In the genomic region with DNA sequence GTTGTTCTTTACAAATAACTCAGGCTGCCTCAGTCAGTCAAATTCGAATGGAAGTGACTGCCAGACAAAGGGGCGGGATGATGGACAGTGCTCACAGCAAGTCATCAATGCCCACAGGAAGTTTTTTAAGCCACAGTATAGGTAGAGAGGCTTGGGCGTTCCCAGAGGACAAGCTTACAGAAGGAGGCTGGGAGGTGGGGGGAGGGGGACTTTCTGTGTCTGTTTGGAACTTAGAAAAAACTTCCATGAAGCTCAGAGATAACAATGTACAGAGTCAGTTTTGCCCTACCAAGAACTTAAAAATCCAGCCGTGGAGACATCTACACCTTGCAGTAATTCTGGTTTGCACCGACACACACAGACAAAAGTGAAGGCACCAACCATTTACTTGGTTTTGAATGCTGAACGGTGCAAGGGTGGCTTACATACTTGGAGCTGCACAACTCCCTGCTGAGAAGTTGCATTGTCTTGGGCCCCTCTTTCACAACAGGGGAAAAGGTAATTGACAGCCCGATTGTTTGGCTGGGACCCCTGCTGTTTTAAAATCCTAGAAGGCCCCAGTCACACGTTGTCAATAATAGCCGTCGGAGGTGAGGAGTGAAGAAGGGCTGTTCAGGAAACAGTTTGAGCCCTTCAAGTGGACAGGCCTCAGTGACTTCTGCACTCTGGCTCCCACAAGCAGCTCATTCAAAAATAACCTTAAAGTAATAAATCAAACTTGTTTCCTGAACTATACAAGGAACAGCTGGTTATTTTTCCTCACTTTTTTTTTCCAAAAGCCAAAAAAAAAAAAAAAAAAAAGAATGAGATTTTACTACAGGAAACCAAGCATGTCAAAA, we compare ENCODE assay signal across 11 cellular contexts. TPM values are rescaled to one million over a fixed set of nuclear protein-coding genes. Genes with fewer than 3 reads are reported as not detected.
DNase-seq lines count a peak whose midpoint lies in the region; ATAC-seq and TF ChIP-seq lines count a peak whose summit lies in the region.
"Had no signal": no experiment of that assay in that cellular context is flagged by ENCODE, and none has a peak within 500 bp of the region (broad histone marks: within the 10 kb centered on the region; RNA-seq: fewer than 3 reads in every experiment).

No MANE protein-coding gene starts in this region.

- TF ChIP-seq CTCF in fibroblast of the aortic adventitia (IDR thresholded peaks at IDR 0.05; ENCODE audit: insufficient read depth, low read length), result no peak
- no peak for TF ChIP-seq CTCF in osteocyte (IDR thresholded peaks at IDR 0.05)
- no peak for TF ChIP-seq CTCF in activated CD8-positive, alpha-beta T cell treated with anti-CD3 and anti-CD28 coated beads for 36 hours (IDR thresholded peaks at IDR 0.05)

- H3K36me3 Mint-ChIP-seq in osteocyte (ENCODE audit: unreplicated experiment), result no peaks in the 10 kb centered on the region
- no peaks in the 10 kb centered on the region for H3K36me3 Mint-ChIP-seq in activated CD8-positive, alpha-beta T cell treated with anti-CD3 and anti-CD28 coated beads for 36 hours (ENCODE audit: low read depth)
- H3K36me3 Mint-ChIP-seq: activated naive CD8-positive, alpha-beta T cell treated with anti-CD3 and anti-CD28 coated beads, Interleukin-2, amount 10 ng/mL, durations not matched to agents 7 days and 5 days; naive thymus-derived CD8-positive, alpha-beta T cell had no signal

- POLR2A ChIA-PET in activated CD8-positive, alpha-beta T cell treated with anti-CD3 and anti-CD28 coated beads for 36 hours (lab: Charles Lee), result no interaction called here

- H3K27ac ChIP-seq in HUES64 (ENCODE audit: low read depth, low read length), result peak overlapping the region; percentile 77
- H3K27ac ChIP-seq: WERI-Rb-1 had no signal

- H3K27me3 ChIP-seq in HUES64 (ENCODE audit: insufficient read depth, low read length), result no peaks in the 10 kb centered on the region

- peak; percentile 44 for DNase-seq in NOMO-1 treated with DMSO at 0.1 percent for 48 hours (lab: John Stamatoyannopoulos, UW; ENCODE audit: unreplicated experiment)
- peak; percentile 69 for DNase-seq in fibroblast of the aortic adventitia (ENCODE audit: low read depth)
- DNase-seq in osteocyte (ENCODE audit: extremely low spot score, unreplicated experiment), result no peak
- no peak for DNase-seq in LoVo (ENCODE audit: low spot score)
- DNase-seq in activated CD8-positive, alpha-beta T cell treated with anti-CD3 and anti-CD28 coated beads for 36 hours, result no peak
- no peak for DNase-seq in stimulated activated CD4-positive, alpha-beta T cell treated with anti-CD3 and anti-CD28 coated beads, Interleukin-12 subunit alpha, Interleukin-12 subunit beta, amount 100 ng/mL, for 4 hours
- DNase-seq in DMS79 treated with DMSO at 0.1 percent for 48 hours (lab: John Stamatoyannopoulos, UW), result no peak
- DNase-seq: activated naive CD8-positive, alpha-beta T cell treated with anti-CD3 and anti-CD28 coated beads, Interleukin-2, amount 10 ng/mL, durations not matched to agents 7 days and 5 days; naive thymus-derived CD8-positive, alpha-beta T cell; WERI-Rb-1 had no signal

- peak overlapping the region; percentile 41 for H3K4me3 ChIP-seq in HUES64 (ENCODE audit: low read length)
- no peak overlapping the region for H3K4me3 ChIP-seq in fibroblast of the aortic adventitia (ENCODE audit: low read depth, low read length)

- H3K27ac Mint-ChIP-seq in osteocyte (ENCODE audit: unreplicated experiment), result peak overlapping the region; percentile 34
- H3K27ac Mint-ChIP-seq in activated CD8-positive, alpha-beta T cell treated with anti-CD3 and anti-CD28 coated beads for 36 hours, result no peak overlapping the region
- H3K27ac Mint-ChIP-seq: activated naive CD8-positive, alpha-beta T cell treated with anti-CD3 and anti-CD28 coated beads, Interleukin-2, amount 10 ng/mL, durations not matched to agents 7 days and 5 days; naive thymus-derived CD8-positive, alpha-beta T cell had no signal

- H3K9me3 ChIP-seq in HUES64 (ENCODE audit: insufficient read depth, low read depth, low read length), result no peaks in the 10 kb centered on the region

- no peaks in the 10 kb centered on the region for H3K36me3 ChIP-seq in HUES64 (ENCODE audit: insufficient read depth, low read length)
- H3K36me3 ChIP-seq: WERI-Rb-1 had no signal

- no peak for ATAC-seq in activated CD8-positive, alpha-beta T cell treated with anti-CD3 and anti-CD28 coated beads for 36 hours
- ATAC-seq: naive thymus-derived CD8-positive, alpha-beta T cell had no signal

- peak overlapping the region; percentile 11; the same call in 1 of the 2 replicates for H3K9ac ChIP-seq in HUES64 (ENCODE audit: low read depth, low read length)

- peaks cover 42% of the 10 kb centered on the region for H3K4me1 ChIP-seq in HUES64 (ENCODE audit: insufficient read depth, low read length)

- no peak overlapping the region for H3K4me3 Mint-ChIP-seq in osteocyte (ENCODE audit: unreplicated experiment)
- H3K4me3 Mint-ChIP-seq in activated CD8-positive, alpha-beta T cell treated with anti-CD3 and anti-CD28 coated beads for 36 hours, result no peak overlapping the region
- H3K4me3 Mint-ChIP-seq: activated naive CD8-positive, alpha-beta T cell treated with anti-CD3 and anti-CD28 coated beads, Interleukin-2, amount 10 ng/mL, durations not matched to agents 7 days and 5 days; naive thymus-derived CD8-positive, alpha-beta T cell had no signal

- H3K4me1 Mint-ChIP-seq in osteocyte (ENCODE audit: unreplicated experiment), result peaks cover 40% of the 10 kb centered on the region
- peaks cover 2% of the 10 kb centered on the region for H3K4me1 Mint-ChIP-seq in activated CD8-positive, alpha-beta T cell treated with anti-CD3 and anti-CD28 coated beads for 36 hours (ENCODE audit: low read depth)
- H3K4me1 Mint-ChIP-seq: activated naive CD8-positive, alpha-beta T cell treated with anti-CD3 and anti-CD28 coated beads, Interleukin-2, amount 10 ng/mL, durations not matched to agents 7 days and 5 days had no signal

- H3K9me3 Mint-ChIP-seq in osteocyte (ENCODE audit: unreplicated experiment), result no peaks in the 10 kb centered on the region
- H3K9me3 Mint-ChIP-seq in activated CD8-positive, alpha-beta T cell treated with anti-CD3 and anti-CD28 coated beads for 36 hours, result no peaks in the 10 kb centered on the region
- H3K9me3 Mint-ChIP-seq: activated naive CD8-positive, alpha-beta T cell treated with anti-CD3 and anti-CD28 coated beads, Interleukin-2, amount 10 ng/mL, durations not matched to agents 7 days and 5 days; naive thymus-derived CD8-positive, alpha-beta T cell had no signal

- CTCF ChIA-PET in activated CD8-positive, alpha-beta T cell treated with anti-CD3 and anti-CD28 coated beads for 36 hours (lab: Charles Lee), result interaction anchor here (3.2 kb wide), 1 partner anchor 17 kb away, joined by 11 read pairs; no protein-coding TSS in a partner anchor

- WGBS in HUES64, result 2% methylated on average over 10 of the region's 10 CpGs

- no peaks in the 10 kb centered on the region for H3K27me3 Mint-ChIP-seq in osteocyte (ENCODE audit: unreplicated experiment)
- H3K27me3 Mint-ChIP-seq in activated CD8-positive, alpha-beta T cell treated with anti-CD3 and anti-CD28 coated beads for 36 hours, result peaks cover 2% of the 10 kb centered on the region

- intact Hi-C loops in activated CD8-positive, alpha-beta T cell treated with anti-CD3 and anti-CD28 coated beads for 36 hours (cut with micrococcal nuclease), result no loop called here

RNA-seq across cellular contexts. Expression of gene SPRY2, which starts 18.8 kb away (rescaled TPM):
- 68.7 TPM for polyA plus RNA-seq in HUES64 (2013, experiment 1 of 2)
- 98.0 TPM for polyA plus RNA-seq in HUES64 (2013, experiment 2 of 2)
- total RNA-seq in fibroblast of the aortic adventitia (ENCODE audit: low replicate concordance) (4.6 and 60.3 TPM in 2 replicates), osteocyte (46.1 and 52.0 TPM in 2 replicates)
- 1 to 10 TPM in 1 of 2 experiments, under 1 TPM in 1; 0.90 to 1.3 TPM for total RNA-seq in activated CD8-positive, alpha-beta T cell treated with anti-CD3 and anti-CD28 coated beads for 36 hours

Comparison
In these comparisons a context has a peak if more than half of its experiments do, and no peak if none do; other contexts are left out.
1. DNase-seq: peak in NOMO-1 treated with DMSO at 0.1 percent for 48 hours (single experiment) and fibroblast of the aortic adventitia (single experiment); none in osteocyte (single experiment), LoVo (single experiment), activated CD8-positive, alpha-beta T cell treated with anti-CD3 and anti-CD28 coated beads for 36 hours (single experiment), stimulated activated CD4-positive, alpha-beta T cell treated with anti-CD3 and anti-CD28 coated beads, Interleukin-12 subunit alpha, Interleukin-12 subunit beta, amount 100 ng/mL, for 4 hours (single experiment) and DMS79 treated with DMSO at 0.1 percent for 48 hours (single experiment).